Comparison of ENCODE assay signal across 16 cellular contexts in the genomic region with DNA sequence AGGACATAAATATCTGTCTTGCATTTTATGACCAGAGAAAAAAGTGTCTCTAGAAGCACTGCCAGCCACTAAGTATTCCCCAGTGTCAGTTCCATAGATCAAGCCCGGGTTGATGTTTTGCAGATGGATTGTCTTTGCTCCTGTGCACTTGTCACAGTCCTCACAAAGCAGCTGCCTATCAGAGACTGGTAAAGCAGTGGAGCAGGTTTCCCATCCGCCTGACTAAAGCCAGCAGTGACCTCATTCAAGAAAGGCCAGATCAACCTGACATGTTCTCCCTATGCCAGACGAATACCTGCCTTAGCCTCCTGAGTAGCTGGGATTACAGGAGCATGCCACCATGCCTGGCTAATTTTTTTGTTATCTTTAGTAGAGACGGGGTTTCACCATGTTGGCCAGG. TPM values are rescaled to one million over a fixed set of nuclear protein-coding genes. Genes with fewer than 3 reads are reported as not detected.
A peak's percentile ranks its signal among the peaks of the same experiment; 100 is the strongest.
DNase-seq lines count a peak whose midpoint lies in the region; TF ChIP-seq lines count a peak whose summit lies in the region.
"Had no signal": no experiment of that assay in that cellular context is flagged by ENCODE, and none has a peak within 500 bp of the region (broad histone marks: within the 10 kb centered on the region; RNA-seq: fewer than 3 reads in every experiment).

No MANE protein-coding gene starts in this region.

- no peaks in the 10 kb centered on the region for H3K23me2 ChIP-seq in H9 (ENCODE audit: insufficient read length, low read depth, low read length, poor library complexity, severe bottlenecking)

- H3K36me3 Mint-ChIP-seq in progenitor cell of endocrine pancreas (ENCODE audit: insufficient read depth): peaks cover 6% of the 10 kb centered on the region
- H3K36me3 Mint-ChIP-seq in H9 (ENCODE audit: insufficient read depth in 1 of 3, low read depth in 3 of 3): peaks cover 0 to 3% (median 2%) of the 10 kb centered on the region in 3 experiments; a peak in 3 of 7 replicates
- H3K36me3 Mint-ChIP-seq: CD8-positive, alpha-beta T cell had no signal

- H3K27me3 Mint-ChIP-seq in progenitor cell of endocrine pancreas: no peaks in the 10 kb centered on the region
- H3K27me3 Mint-ChIP-seq in H9 (ENCODE audit: low read depth): no peaks in the 10 kb centered on the region

- H4K8ac ChIP-seq in H9 (replicated peaks; ENCODE audit: insufficient read length, low read depth, low read length): no peak overlapping the region

- H2BK15ac ChIP-seq in H9 (ENCODE audit: low read depth, low read length): no peak overlapping the region

- no peaks in the 10 kb centered on the region for H4K20me1 ChIP-seq in H9 (ENCODE audit: control insufficient read depth, insufficient read depth, insufficient read length)

- H3K27ac Mint-ChIP-seq in progenitor cell of endocrine pancreas: peak overlapping the region; percentile 31
- H3K27ac Mint-ChIP-seq in H9: no peak overlapping the region
- H3K27ac Mint-ChIP-seq: CD8-positive, alpha-beta T cell had no signal

- H3K4me3 Mint-ChIP-seq in progenitor cell of endocrine pancreas (ENCODE audit: low read depth) (no peak overlapping the region), H9 (no peak overlapping the region)
- H3K4me3 Mint-ChIP-seq: CD8-positive, alpha-beta T cell had no signal

- H2AK5ac ChIP-seq in H9 (ENCODE audit: insufficient read length, low read length): no peak overlapping the region

- DNase-seq in ELF-1 (ENCODE audit: low read depth, low spot score): peak; percentile 32
- DNase-seq in LNCaP clone FGC (ENCODE audit: low read depth): peak; percentile 61
- no peak for DNase-seq in progenitor cell of endocrine pancreas (ENCODE audit: low spot score, unreplicated experiment)
- no peak for DNase-seq in middle frontal gyrus (ENCODE audit: extremely low spot score, low spot score)
- DNase-seq in H9: no peak
- DNase-seq in SW 1271 (lab: John Stamatoyannopoulos, UW): no peak
- DNase-seq: BE2C; CD8-positive, alpha-beta T cell; COR-L47; DND-41; GF-D8; GM23248 had no signal

- no peak overlapping the region for H3K4ac ChIP-seq in H9 (ENCODE audit: low read depth, low read length)

- H4K91ac ChIP-seq in H9 (ENCODE audit: insufficient read length, low read depth, low read length): no peak overlapping the region

- H3K9me3 ChIP-seq in esophagus (ENCODE audit: control insufficient read depth in 2 of 2, insufficient read depth in 1 of 2, low read depth in 1 of 2, low read length in 1 of 2) (no peaks in the 10 kb centered on the region), H9 (ENCODE audit: control insufficient read depth, low read depth, low read length) (no peaks in the 10 kb centered on the region)
- H3K9me3 ChIP-seq: A549, BE2C had no signal

- H3K27me3 ChIP-seq in esophagus (ENCODE audit: control insufficient read depth in 1 of 2, insufficient read depth in 2 of 2, low read length in 2 of 2) (no peaks in the 10 kb centered on the region), H9 (ENCODE audit: insufficient read depth, low read length) (no peaks in the 10 kb centered on the region)
- H3K27me3 ChIP-seq: BE2C had no signal

- H3K4me2 ChIP-seq in H9 (ENCODE audit: insufficient read depth, insufficient read length, low read length): no peak overlapping the region
- H3K4me2 ChIP-seq: A549 had no signal

- H3K23ac ChIP-seq in H9 (ENCODE audit: insufficient read length, low read depth, low read length): no peak overlapping the region

- H2BK5ac ChIP-seq in H9 (ENCODE audit: insufficient read length, low read length): no peak overlapping the region

- H3K14ac ChIP-seq in H9 (ENCODE audit: insufficient read depth, low read length): no peak overlapping the region

- no peak overlapping the region for H2BK120ac ChIP-seq in H9 (ENCODE audit: low read depth, low read length, poor library complexity, severe bottlenecking)

- H2BK20ac ChIP-seq in H9 (ENCODE audit: low read depth, low read length, poor library complexity, severe bottlenecking): no peak overlapping the region

- no peaks in the 10 kb centered on the region for H3K79me1 ChIP-seq in H9 (ENCODE audit: insufficient read depth, low read depth, low read length, poor library complexity, severe bottlenecking)

- H3K18ac ChIP-seq in H9 (ENCODE audit: insufficient read length, low read depth, low read length): no peak overlapping the region

- H3K9me3 Mint-ChIP-seq in progenitor cell of endocrine pancreas (ENCODE audit: low read depth) (no peaks in the 10 kb centered on the region), H9 (no peaks in the 10 kb centered on the region)
- H3K9me3 Mint-ChIP-seq: CD8-positive, alpha-beta T cell had no signal

- peaks cover 6% of the 10 kb centered on the region for H3K4me1 Mint-ChIP-seq in progenitor cell of endocrine pancreas (ENCODE audit: low read depth)
- peaks cover 22 to 25% of the 10 kb centered on the region in 2 experiments for H3K4me1 Mint-ChIP-seq in H9

- no peak overlapping the region for H3T11ph ChIP-seq in H9 (ENCODE audit: low read length)

- 73 to 79% methylated on average over 4 of the region's 4 CpGs for WGBS in esophagus, 2 donors
- WGBS in H9 (ENCODE audit: extremely low coverage, insufficient read length, low lambda C conversion rate): no CpG with 5 or more reads among the region's 4 CpGs

- no peak overlapping the region for H3K9ac ChIP-seq in H9 (ENCODE audit: extremely low read depth, insufficient read length, low read length)
- H3K9ac ChIP-seq: GM23248 had no signal

- no peak overlapping the region for H2BK12ac ChIP-seq in H9 (ENCODE audit: insufficient read length, low read depth, low read length)

- TF ChIP-seq CTCF in LNCaP clone FGC (IDR thresholded peaks at IDR 0.05; ENCODE audit: control insufficient read depth, extremely low read depth, insufficient read depth): no peak
- no peak for TF ChIP-seq CTCF in progenitor cell of endocrine pancreas (IDR thresholded peaks at IDR 0.05; ENCODE audit: unreplicated experiment)
- no peak for TF ChIP-seq CTCF in H9 (conservative IDR thresholded peaks at IDR 0.05)

- H2AFZ ChIP-seq in H9 (ENCODE audit: low read length): no peak overlapping the region
- H2AFZ ChIP-seq: GM23248 had no signal

- no peak overlapping the region for H3K56ac ChIP-seq in H9 (ENCODE audit: insufficient read length, low read depth, low read length)

- H3K36me3 ChIP-seq in esophagus (ENCODE audit: control insufficient read depth in 2 of 2, insufficient read depth in 2 of 2, low read length in 1 of 2): no peaks in the 10 kb centered on the region

- H3K4me1 ChIP-seq in esophagus (ENCODE audit: control insufficient read depth in 2 of 2, insufficient read depth in 2 of 2, low read length in 1 of 2) (peaks cover 0 to 2% of the 10 kb centered on the region in 2 donors), H9 (ENCODE audit: insufficient read depth, low read length) (peaks cover 5% of the 10 kb centered on the region; the same call in 1 of the 2 replicates)
- H3K4me1 ChIP-seq: A549 had no signal

- H3K27ac ChIP-seq in esophagus (ENCODE audit: low read depth in 2 of 2, low read length in 1 of 2) (peak overlapping the region; percentile 3 to 42), H9 (ENCODE audit: insufficient read length, low read depth, low read length) (no peak overlapping the region)
- H3K27ac ChIP-seq: A549, C4-2B, GM23248, HL-60 had no signal

- no peaks in the 10 kb centered on the region for H3K79me2 ChIP-seq in H9 (ENCODE audit: insufficient read depth, low read length)

- H3K4me3 ChIP-seq in LNCaP clone FGC (ENCODE audit: low read depth, low read length) (no peak overlapping the region), esophagus (ENCODE audit: low read depth in 1 of 2, low read length in 2 of 2) (no peak overlapping the region)
- H3K4me3 ChIP-seq: A549, GM23248 had no signal

- no peak overlapping the region for H4K5ac ChIP-seq in H9 (ENCODE audit: insufficient read length, low read depth, low read length)

RNA-seq across cellular contexts. Expression of a gene that starts 26.8 kb away (rescaled TPM):
- 1 to 10 TPM; 3.5 TPM for polyA plus RNA-seq in esophagus
- total RNA-seq in progenitor cell of endocrine pancreas: 21.4 and 28.3 TPM in 2 replicates
- total RNA-seq in H9 (2021): 8.7 and 8.8 TPM in 2 replicates

Comparison
In these comparisons a context has a peak if more than half of its experiments do, and no peak if none do; other contexts are left out.
1. DNase-seq: peak in ELF-1 (single experiment) and LNCaP clone FGC (single experiment); none in progenitor cell of endocrine pancreas (single experiment), middle frontal gyrus (single experiment), H9 (single experiment) and SW 1271 (0 of 2).